1 cellular context compared by ENCODE assay signal in the genomic region with DNA sequence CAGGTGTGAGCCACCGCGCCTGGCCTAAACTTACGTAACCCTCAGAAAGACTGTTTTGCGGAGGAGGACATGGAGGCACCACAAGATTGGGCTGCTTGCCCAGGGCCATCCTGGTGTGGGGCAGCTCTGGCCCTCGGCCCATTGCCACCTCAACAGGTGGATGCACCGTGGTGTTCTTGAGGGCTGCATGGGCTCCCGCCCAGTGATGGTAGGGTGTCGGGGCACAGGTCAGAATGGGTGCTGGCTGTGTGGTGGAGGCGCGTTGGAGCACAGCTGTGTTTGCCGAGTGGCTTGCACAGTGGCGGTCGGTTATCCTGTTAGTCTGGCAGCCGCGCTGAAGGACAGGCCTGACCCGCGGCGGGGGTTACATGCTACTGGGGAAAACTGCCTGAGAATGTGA.
TF ChIP-seq lines count a peak whose summit lies in the region.

No MANE protein-coding gene starts in this region.

TF ChIP-seq in HepG2, 621 proteins besides CTCF, POLR2A, EP300 and RAD21 (continued from another document):
- TF ChIP-seq ZSCAN22 (CRISPR knock-in tag; IDR thresholded peaks at IDR 0.05) = no peak
- no peak for TF ChIP-seq HINFP (CRISPR knock-in tag; IDR thresholded peaks at IDR 0.05; ENCODE audit: low read depth)
- no peak for TF ChIP-seq PRDM10 (CRISPR knock-in tag; IDR thresholded peaks at IDR 0.05; ENCODE audit: low read depth)
- no peak for TF ChIP-seq ZFP90 (CRISPR knock-in tag; IDR thresholded peaks at IDR 0.05; ENCODE audit: borderline replicate concordance)
